In genomic region chr9:117624106-117624505, GRCh38 we compare ENCODE assay signal across 19 cellular contexts.
A peak's percentile ranks its signal among the peaks of the same experiment; 100 is the strongest.
DNase-seq lines count a peak whose midpoint lies in the region; ATAC-seq, FAIRE-seq and TF ChIP-seq lines count a peak whose summit lies in the region.
"Had no signal": no experiment of that assay in that cellular context is flagged by ENCODE, and none has a peak within 500 bp of the region (broad histone marks: within the 10 kb centered on the region; RNA-seq: fewer than 3 reads in every experiment).

No MANE protein-coding gene starts in this region.

- H2AK5ac ChIP-seq in mesenchymal stem cell (ENCODE audit: low read length, severe bottlenecking), result no peak overlapping the region

- no peaks in the 10 kb centered on the region for H3K9me1 ChIP-seq in K562 (ENCODE audit: control insufficient read depth, insufficient read depth, low read length)

- H3K4me1 ChIP-seq in K562 (replicated peaks in 1 of 2; ENCODE audit: control insufficient read depth in 2 of 2, insufficient read depth in 2 of 2, low read length in 2 of 2) (no peaks in the 10 kb centered on the region), mesenchymal stem cell (ENCODE audit: control insufficient read depth, insufficient read depth, low read depth, low read length) (no peaks in the 10 kb centered on the region)
- H3K4me1 ChIP-seq: BE2C had no signal

- H3K9ac ChIP-seq in K562 (ENCODE audit: insufficient read depth in 1 of 2, low read depth in 2 of 2, low read length in 2 of 2) (no peak overlapping the region), mesenchymal stem cell (ENCODE audit: low read length) (no peak overlapping the region)

- no peak overlapping the region for H3K14ac ChIP-seq in mesenchymal stem cell (ENCODE audit: low read length in 2 of 2)

- H3K27ac ChIP-seq in K562 (ENCODE audit: extremely low read depth, low read depth, low read length) (no peak overlapping the region), mesenchymal stem cell (ENCODE audit: low read length, poor library complexity, severe bottlenecking) (no peak overlapping the region)

- H2BK12ac ChIP-seq in mesenchymal stem cell (ENCODE audit: low read length in 2 of 2), result no peak overlapping the region

- no peaks in the 10 kb centered on the region for H3K36me3 ChIP-seq in K562 (ENCODE audit: control insufficient read depth, insufficient read depth, low read length)
- H3K36me3 ChIP-seq in mesenchymal stem cell (ENCODE audit: control insufficient read depth in 1 of 2, insufficient read depth in 2 of 2, low read depth in 1 of 2, low read length in 2 of 2), result no peaks in the 10 kb centered on the region
- H3K36me3 ChIP-seq: BE2C had no signal

- no peak overlapping the region for H4K8ac ChIP-seq in mesenchymal stem cell (ENCODE audit: low read length)

- ATAC-seq in K562, result no peak

- H3K4me3 ChIP-seq in K562 (no peak overlapping the region), mesenchymal stem cell (ENCODE audit: insufficient read depth in 1 of 2, low read depth in 1 of 2, low read length in 2 of 2) (no peak overlapping the region)

- no peak for TF ChIP-seq RAD21 in K562 (CRISPR knock-in tag; conservative IDR thresholded peaks at IDR 0.05 in 1 of 2, IDR thresholded peaks at IDR 0.05 in 1 of 2)

- intact Hi-C loops in K562 (cut with micrococcal nuclease), result no loop called here

- no peak overlapping the region for H4K91ac ChIP-seq in mesenchymal stem cell (ENCODE audit: low read length)

- WGBS in K562 (ENCODE audit: insufficient coverage, low coverage, missing lambda C conversion rate), result 0% methylated on average over 3 of the region's 3 CpGs
- 46% methylated on average over 2 of the region's 3 CpGs for WGBS in mesenchymal stem cell

- no peak for TF ChIP-seq CTCF in K562 (IDR thresholded peaks at IDR 0.05 in 2 of 3, conservative IDR thresholded peaks at IDR 0.05 in 1 of 3; ENCODE audit: insufficient read depth in 2 of 3, low read depth in 1 of 3, low read length in 3 of 3)

- H3K4me2 ChIP-seq in K562 (ENCODE audit: insufficient read depth, low read length) (no peak overlapping the region), mesenchymal stem cell (ENCODE audit: low read length, poor library complexity, severe bottlenecking) (no peak overlapping the region)

- TF ChIP-seq EP300 in K562 (IDR thresholded peaks at IDR 0.05; ENCODE audit: low read length), result no peak

- CTCF ChIA-PET in K562 (lab: Yijun Ruan, JAX; ENCODE audit: low intra/inter-chr PET ratio), result no interaction called here

- in situ Hi-C loops in K562 (cut with MboI), result no loop called here

- no peak overlapping the region for H2BK120ac ChIP-seq in mesenchymal stem cell (ENCODE audit: low read depth, low read length)

- H3K79me2 ChIP-seq in K562 (ENCODE audit: control insufficient read depth, insufficient read depth, low read length), result no peaks in the 10 kb centered on the region

- no peaks in the 10 kb centered on the region for H3K79me1 ChIP-seq in mesenchymal stem cell (replicated peaks; ENCODE audit: low read length, poor library complexity, severe bottlenecking)

- H3K4ac ChIP-seq in mesenchymal stem cell (ENCODE audit: low read depth in 1 of 2, low read length in 2 of 2), result no peak overlapping the region

- no TSS peak for BruUV-seq in K562 (replicated peaks; lab: Mats Ljungman, UMichigan)

- H2BK5ac ChIP-seq in mesenchymal stem cell (ENCODE audit: low read depth, low read length, poor library complexity, severe bottlenecking), result no peak overlapping the region

- no peak for FAIRE-seq in K562 (lab: Jason Lieb, UNC)
- FAIRE-seq: A204.1, D721Med, G401.6, GM12891, GM19239, H1 had no signal

- H3K27me3 ChIP-seq in K562 (ENCODE audit: control insufficient read depth in 2 of 2, insufficient read depth in 2 of 2, low read length in 2 of 2) (no peaks in the 10 kb centered on the region), mesenchymal stem cell (ENCODE audit: control insufficient read depth in 1 of 2, insufficient read depth in 1 of 2, low read length in 2 of 2) (no peaks in the 10 kb centered on the region)
- H3K27me3 ChIP-seq: BE2C had no signal

- no peak for TF ChIP-seq POLR2A in K562 (conservative IDR thresholded peaks at IDR 0.05)

- H4K20me1 ChIP-seq in K562 (replicated peaks; ENCODE audit: control insufficient read depth, insufficient read depth, low read length), result no peaks in the 10 kb centered on the region

- H3K23ac ChIP-seq in mesenchymal stem cell (ENCODE audit: low read length in 2 of 2), result no peak overlapping the region

- H3K18ac ChIP-seq in mesenchymal stem cell (ENCODE audit: low read depth in 1 of 2, low read length in 2 of 2), result no peak overlapping the region

- H2AFZ ChIP-seq in K562 (ENCODE audit: low read depth, low read length) (no peak overlapping the region), mesenchymal stem cell (ENCODE audit: low read depth, low read length) (no peak overlapping the region)

- H3K9me3 ChIP-seq in K562 (replicated peaks; ENCODE audit: control insufficient read depth, insufficient read depth, low read depth, low read length) (no peaks in the 10 kb centered on the region), mesenchymal stem cell (ENCODE audit: control insufficient read depth, low read length) (peaks cover 45% of the 10 kb centered on the region)
- H3K9me3 ChIP-seq: BE2C had no signal

- DNase-seq in NCI-H1417 (lab: John Stamatoyannopoulos, UW) (peak; percentile 1 to 23 (median 12)), NCI-H1417 treated with DMSO at 0.1 percent for 48 hours (lab: John Stamatoyannopoulos, UW) (no peak), K562 (ENCODE audit: extremely low read depth in 1 of 4, low spot score in 3 of 4) (no peak), mesenchymal stem cell (peak; percentile 5), cerebellar cortex (ENCODE audit: low spot score) (no peak), A172 (ENCODE audit: low spot score) (no peak)
- DNase-seq: ACHN; BE2C; C1 segment of cervical spinal cord; CD4-positive, CD25-positive, alpha-beta regulatory T cell; CD8-positive, alpha-beta memory T cell; COR-L47; H9 had no signal

- POLR2A ChIA-PET in K562 (lab: Yijun Ruan, JAX), result no interaction called here

- no peak overlapping the region for H2BK15ac ChIP-seq in mesenchymal stem cell (ENCODE audit: low read depth, poor library complexity, severe bottlenecking)

TF ChIP-seq in K562, 482 proteins besides CTCF, POLR2A, EP300 and RAD21:
- no peak for TF ChIP-seq POLR3G (IDR thresholded peaks at IDR 0.05; ENCODE audit: extremely low read depth, insufficient read length, insufficient replicate concordance)
- peak; percentile 90 for TF ChIP-seq ZNF324 (CRISPR knock-in tag; IDR thresholded peaks at IDR 0.05)

Comparison
In these comparisons a context has a peak if more than half of its experiments do, and no peak if none do; other contexts are left out.
1. DNase-seq: peak in NCI-H1417 (3 of 3) and mesenchymal stem cell (single experiment); none in NCI-H1417 treated with DMSO at 0.1 percent for 48 hours (single experiment), K562 (0 of 4), cerebellar cortex (single experiment) and A172 (single experiment).